In the genomic region with DNA sequence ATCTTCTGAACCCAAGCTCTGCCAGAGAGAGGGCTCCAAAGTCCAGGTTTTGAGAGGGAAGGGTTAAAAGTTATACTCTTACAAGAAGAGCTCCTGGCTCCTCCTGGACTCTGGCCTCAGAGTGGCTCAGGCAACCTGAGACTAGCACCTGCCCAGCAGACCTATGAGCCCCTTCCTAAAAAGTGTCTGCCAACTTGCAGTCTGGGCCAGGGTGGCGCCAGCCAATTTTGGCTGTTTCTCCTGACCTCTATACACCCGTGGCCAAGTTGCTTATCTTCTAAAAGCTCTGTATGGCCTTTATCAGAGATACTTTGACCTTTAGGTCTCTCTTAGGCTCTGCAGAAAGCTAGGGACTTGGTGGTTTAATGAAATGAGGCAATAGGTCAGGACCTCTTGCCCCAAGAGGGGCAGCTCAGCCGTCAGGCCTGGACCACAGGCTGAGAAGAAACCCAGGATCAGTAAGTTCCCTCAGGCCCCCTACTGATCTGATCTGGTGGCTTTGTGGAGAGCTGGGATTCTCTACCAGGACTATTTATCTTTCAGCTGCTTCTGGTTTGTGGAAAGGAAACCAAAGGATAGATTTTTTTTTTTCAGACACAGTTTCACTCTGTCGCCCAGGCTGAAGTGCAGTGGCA, we compare ENCODE assay signal across 11 cellular contexts. TPM values are rescaled to one million over a fixed set of nuclear protein-coding genes. Genes with fewer than 3 reads are reported as not detected.
DNase-seq lines count a peak whose midpoint lies in the region; ATAC-seq and TF ChIP-seq lines count a peak whose summit lies in the region.
"Had no signal": no experiment of that assay in that cellular context is flagged by ENCODE, and none has a peak within 500 bp of the region (broad histone marks: within the 10 kb centered on the region; RNA-seq: fewer than 3 reads in every experiment).

No MANE protein-coding gene starts in this region.

- TF ChIP-seq EP300 in sigmoid colon (IDR thresholded peaks at IDR 0.05): no peak

- no peaks in the 10 kb centered on the region for H3K27me3 ChIP-seq in CD4-positive, alpha-beta memory T cell (ENCODE audit: insufficient read depth, low read length)
- H3K27me3 ChIP-seq in hepatocyte: no peaks in the 10 kb centered on the region
- H3K27me3 ChIP-seq in sigmoid colon: no peaks in the 10 kb centered on the region

- peaks cover 10 to 58% (median 41%) of the 10 kb centered on the region in 4 donors for H3K4me1 Mint-ChIP-seq in CD4-positive, alpha-beta memory T cell
- peaks cover 31% of the 10 kb centered on the region for H3K4me1 Mint-ChIP-seq in activated naive CD8-positive, alpha-beta T cell treated with anti-CD3 and anti-CD28 coated beads for 36 hours
- peaks cover 16% of the 10 kb centered on the region for H3K4me1 Mint-ChIP-seq in HFFc6 (ENCODE audit: low read depth)

- no peak overlapping the region for H3K4me2 ChIP-seq in hepatocyte

- no peak overlapping the region for H2AFZ ChIP-seq in hepatocyte

- no peaks in the 10 kb centered on the region for H3K36me3 ChIP-seq in CD4-positive, alpha-beta memory T cell (ENCODE audit: insufficient read depth, low read length)
- no peaks in the 10 kb centered on the region for H3K36me3 ChIP-seq in hepatocyte (replicated peaks; ENCODE audit: insufficient read depth, low read depth)
- peaks cover 0 to 10% (median 0%) of the 10 kb centered on the region in 4 donors for H3K36me3 ChIP-seq in sigmoid colon

- intact Hi-C loops in CD4-positive, alpha-beta memory T cell (cut with micrococcal nuclease): no loop called here
- intact Hi-C loops in sigmoid colon (cut with DNase I): loop anchor here (2.0 kb wide), 1 partner anchor 36 kb away; a partner anchor contains a TSS

- DNase-seq in CD4-positive, alpha-beta memory T cell: no peak
- DNase-seq in activated naive CD8-positive, alpha-beta T cell treated with anti-CD3 and anti-CD28 coated beads for 36 hours: no peak
- DNase-seq in hepatocyte (ENCODE audit: low spot score): peak; percentile 28
- DNase-seq in sigmoid colon: no peak
- no peak for DNase-seq in HFFc6
- DNase-seq in NCI-H226: no peak
- DNase-seq in GM13976 (ENCODE audit: low spot score): no peak
- DNase-seq: CD8-positive, alpha-beta T cell; MM.1S; WERI-Rb-1 had no signal

- H3K9me3 ChIP-seq in CD4-positive, alpha-beta memory T cell (ENCODE audit: control insufficient read depth in 1 of 2, low read length in 2 of 2): no peaks in the 10 kb centered on the region
- no peaks in the 10 kb centered on the region for H3K9me3 ChIP-seq in hepatocyte (ENCODE audit: low read depth)
- no peaks in the 10 kb centered on the region for H3K9me3 ChIP-seq in sigmoid colon

- H3K9me2 ChIP-seq in hepatocyte (replicated peaks; ENCODE audit: insufficient read depth): no peaks in the 10 kb centered on the region

- peak overlapping the region; percentile 6 for H3K27ac ChIP-seq in CD4-positive, alpha-beta memory T cell (ENCODE audit: low read depth, low read length)
- H3K27ac ChIP-seq in hepatocyte (peak overlapping the region; percentile 69), sigmoid colon (peak overlapping the region; percentile 53 to 84 (median 72))
- H3K27ac ChIP-seq: WERI-Rb-1 had no signal

- no peaks in the 10 kb centered on the region for H3K27me3 Mint-ChIP-seq in CD4-positive, alpha-beta memory T cell
- H3K27me3 Mint-ChIP-seq in activated naive CD8-positive, alpha-beta T cell treated with anti-CD3 and anti-CD28 coated beads for 36 hours: no peaks in the 10 kb centered on the region
- peaks cover 2% of the 10 kb centered on the region; the same call in 1 of the 2 replicates for H3K27me3 Mint-ChIP-seq in HFFc6 (ENCODE audit: insufficient read depth)

- CTCF ChIA-PET in CD4-positive, alpha-beta memory T cell (lab: Charles Lee; ENCODE audit: partially characterized antibody): interaction anchor here (1.0 to 1.4 kb wide), 5 partner anchors 14 to 50 kb away, joined by 3 to 4 read pairs (median 3); no protein-coding TSS in a partner anchor

- peaks cover 67% of the 10 kb centered on the region for H3K4me1 ChIP-seq in CD4-positive, alpha-beta memory T cell (ENCODE audit: insufficient read depth, low read length)
- H3K4me1 ChIP-seq in hepatocyte (ENCODE audit: insufficient read depth) (peaks cover 24% of the 10 kb centered on the region), sigmoid colon (peaks cover 0 to 24% (median 22%) of the 10 kb centered on the region in 4 donors)

- no peak for TF ChIP-seq CTCF in hepatocyte (IDR thresholded peaks at IDR 0.05; ENCODE audit: poor library complexity)
- no peak for TF ChIP-seq CTCF in sigmoid colon (IDR thresholded peaks at IDR 0.05)
- TF ChIP-seq CTCF in HFFc6 (IDR thresholded peaks at IDR 0.05): no peak
- no peak for TF ChIP-seq CTCF in GM13976 (IDR thresholded peaks at IDR 0.05; ENCODE audit: borderline replicate concordance, control extremely low read depth, extremely low read depth, insufficient read depth, missing control alignments)

- H3K27ac Mint-ChIP-seq in CD4-positive, alpha-beta memory T cell: peak overlapping the region in 4 of 7 donors; percentile 23 to 94 (median 66)
- H3K27ac Mint-ChIP-seq in activated naive CD8-positive, alpha-beta T cell treated with anti-CD3 and anti-CD28 coated beads for 36 hours: no peak overlapping the region
- no peak overlapping the region for H3K27ac Mint-ChIP-seq in HFFc6

- POLR2A ChIA-PET in CD4-positive, alpha-beta memory T cell (lab: Charles Lee; ENCODE audit: partially characterized antibody): interaction anchor here (1.0 to 35.3 kb wide), 5 partner anchors 9 to 38 kb away, joined by 6 to 2221 read pairs (median 6); a partner anchor contains a TSS

- 45% methylated on average over 4 of the region's 4 CpGs for WGBS in hepatocyte (ENCODE audit: low lambda C conversion rate, missing lambda C conversion rate)
- 21 to 61% methylated on average over 4 of the region's 4 CpGs for WGBS in sigmoid colon, 2 donors

- no peaks in the 10 kb centered on the region for H3K79me2 ChIP-seq in hepatocyte

- H3K36me3 Mint-ChIP-seq in CD4-positive, alpha-beta memory T cell: peaks cover 9 to 24% of the 10 kb centered on the region in 2 donors
- peaks cover 35% of the 10 kb centered on the region for H3K36me3 Mint-ChIP-seq in activated naive CD8-positive, alpha-beta T cell treated with anti-CD3 and anti-CD28 coated beads for 36 hours
- H3K36me3 Mint-ChIP-seq in HFFc6 (ENCODE audit: low read depth): peaks cover 18% of the 10 kb centered on the region

- no peak for TF ChIP-seq POLR2A in sigmoid colon (IDR thresholded peaks at IDR 0.05)

- no peaks in the 10 kb centered on the region for H4K20me1 ChIP-seq in hepatocyte (ENCODE audit: insufficient read depth, poor library complexity, severe bottlenecking)

- no peak for ATAC-seq in GM21717 (IDR thresholded peaks at IDR 0.05; ENCODE audit: unreplicated experiment)
- ATAC-seq: CD8-positive, alpha-beta T cell had no signal

- no peak overlapping the region for H3K4me3 ChIP-seq in CD4-positive, alpha-beta memory T cell (ENCODE audit: low read length in 2 of 2)
- H3K4me3 ChIP-seq in hepatocyte (no peak overlapping the region), sigmoid colon (no peak overlapping the region)

- H3K9me3 Mint-ChIP-seq in CD4-positive, alpha-beta memory T cell: no peaks in the 10 kb centered on the region
- H3K9me3 Mint-ChIP-seq in activated naive CD8-positive, alpha-beta T cell treated with anti-CD3 and anti-CD28 coated beads for 36 hours: no peaks in the 10 kb centered on the region
- no peaks in the 10 kb centered on the region for H3K9me3 Mint-ChIP-seq in HFFc6
- H3K9me3 Mint-ChIP-seq: CD8-positive, alpha-beta T cell had no signal

- in situ Hi-C loops in GM13976 (cut with MboI; ENCODE audit: low sequenced_read_pairs, unreplicated experiment): no loop called here

- H3K4me3 Mint-ChIP-seq in CD4-positive, alpha-beta memory T cell: peak overlapping the region in 3 of 8 donors; percentile 17 to 61 (median 48)
- peak overlapping the region; percentile 18 for H3K4me3 Mint-ChIP-seq in activated naive CD8-positive, alpha-beta T cell treated with anti-CD3 and anti-CD28 coated beads for 36 hours
- H3K4me3 Mint-ChIP-seq in HFFc6: no peak overlapping the region
- H3K4me3 Mint-ChIP-seq: CD8-positive, alpha-beta T cell had no signal

RNA-seq across cellular contexts. Expression of a gene that starts 10.3 kb away (rescaled TPM):
- total RNA-seq in CD4-positive, alpha-beta memory T cell: 1 to 10 TPM; 4.8 to 6.3 TPM
- under 1 TPM; 0.54 to 0.66 TPM for polyA plus RNA-seq in CD4-positive, alpha-beta memory T cell
- 1 to 10 TPM in 1 of 2 experiments, under 1 TPM in 1; 0.89 to 1.1 TPM for total RNA-seq in activated naive CD8-positive, alpha-beta T cell treated with anti-CD3 and anti-CD28 coated beads for 36 hours
- total RNA-seq in hepatocyte (0.36 and 0.80 TPM in 2 replicates), sigmoid colon (1 to 10 TPM in 2 of 4 donors, under 1 TPM in 2; 0.41 to 2.8 (median 1.0) TPM)
- polyA plus RNA-seq in hepatocyte (not detected in 2 replicates), sigmoid colon (1 to 10 TPM in 1 of 3 donors, under 1 TPM in 1, not detected in 1; 0.23 to 1.9 TPM)
- total RNA-seq in HFFc6 (2021; fragmentation: NEBNext Ultra II Directional; extraction: Animal tissue kit (Norgen Biotek cat#: 25700)): under 1 TPM; 0.10 to 0.62 (median 0.39) TPM

RNA-seq across cellular contexts. Expression of a gene that starts 36.6 kb away (rescaled TPM):
- total RNA-seq in CD4-positive, alpha-beta memory T cell: 100 to 1,000 TPM; 325 to 336 TPM
- 1,000 to 10,000 TPM in 1 of 2 donors, 100 to 1,000 TPM in 1; 910 to 1,459 TPM for polyA plus RNA-seq in CD4-positive, alpha-beta memory T cell
- 100 to 1,000 TPM; 180 to 181 TPM for total RNA-seq in activated naive CD8-positive, alpha-beta T cell treated with anti-CD3 and anti-CD28 coated beads for 36 hours
- total RNA-seq in hepatocyte: 8.0 and 9.3 TPM in 2 replicates
- polyA plus RNA-seq in hepatocyte: 34.9 and 60.7 TPM in 2 replicates
- total RNA-seq in sigmoid colon: 10 to 100 TPM; 23.8 to 38.8 (median 27.9) TPM
- 100 to 1,000 TPM in 1 of 3 donors, 10 to 100 TPM in 2; 37.2 to 117 (median 52.5) TPM for polyA plus RNA-seq in sigmoid colon
- total RNA-seq in HFFc6 (2021; fragmentation: NEBNext Ultra II Directional; extraction: Animal tissue kit (Norgen Biotek cat#: 25700)): 1 to 10 TPM; 6.4 to 9.9 (median 8.0) TPM

Comparison
In these comparisons a context has a peak if more than half of its experiments do, and no peak if none do; other contexts are left out.
1. H3K27ac ChIP-seq: peak in every context shown above with its lines; median percentile 72 in sigmoid colon; 69 in hepatocyte; 6 in CD4-positive, alpha-beta memory T cell.
2. H3K27ac Mint-ChIP-seq: peak in CD4-positive, alpha-beta memory T cell (4 of 7); none in activated naive CD8-positive, alpha-beta T cell treated with anti-CD3 and anti-CD28 coated beads for 36 hours (single experiment) and HFFc6 (single experiment).
3. RNA of a gene that starts 36.6 kb away (total RNA-seq): 325 to 336 TPM in CD4-positive, alpha-beta memory T cell and 180 to 181 TPM in activated naive CD8-positive, alpha-beta T cell treated with anti-CD3 and anti-CD28 coated beads for 36 hours; 23.8 to 38.8 TPM in sigmoid colon, 6.4 to 9.9 TPM in HFFc6 and 8.0 to 9.3 TPM in hepatocyte; every median in the first group is over 4 times any median in the second.